9 cellular contexts compared by ENCODE assay signal in the genomic region with DNA sequence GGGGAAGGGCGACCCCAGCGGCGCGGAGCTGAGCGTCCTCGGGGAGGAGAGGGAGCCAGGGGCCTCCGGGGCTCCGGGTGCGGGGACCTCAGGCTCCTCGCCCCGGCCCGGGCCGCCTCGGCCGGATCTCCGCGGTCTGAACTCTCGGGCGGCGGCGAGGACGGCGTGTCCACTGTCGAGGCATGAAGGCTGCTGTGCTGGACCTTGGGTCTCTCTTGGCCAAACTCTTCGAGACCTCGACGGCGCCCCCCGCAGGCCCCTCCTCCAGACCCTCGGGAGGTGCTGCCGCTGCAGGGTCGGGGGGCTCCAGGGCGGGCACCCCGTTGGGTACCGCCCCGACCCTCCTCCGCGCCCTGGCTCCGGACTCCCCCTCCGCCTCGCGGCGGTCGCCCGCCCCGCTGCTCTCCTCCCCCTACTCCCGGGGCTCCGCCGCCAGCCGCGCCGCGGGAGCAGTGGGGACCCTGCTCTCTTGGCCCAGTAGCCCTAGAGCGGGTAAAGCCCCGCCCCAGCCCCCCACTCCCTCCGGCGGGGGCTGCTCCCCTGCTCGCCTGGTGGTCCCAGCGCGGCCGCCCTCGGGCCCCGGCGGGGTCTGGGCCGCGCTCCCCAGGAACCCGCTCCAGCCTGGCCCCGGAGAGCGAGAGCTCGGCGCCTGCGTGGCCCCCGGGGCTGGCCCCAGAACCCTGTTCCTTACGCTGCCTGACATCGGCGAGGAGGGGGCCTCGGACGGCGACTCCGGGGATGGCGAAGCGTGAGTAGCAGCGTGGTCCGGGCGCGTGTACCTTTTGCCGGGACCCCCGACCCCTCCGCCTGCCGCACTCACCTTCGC. TPM values are rescaled to one million over a fixed set of nuclear protein-coding genes. Genes with fewer than 3 reads are reported as not detected.
A peak's percentile ranks its signal among the peaks of the same experiment; 100 is the strongest.
DNase-seq lines count a peak whose midpoint lies in the region; ATAC-seq and TF ChIP-seq lines count a peak whose summit lies in the region.
"Had no signal": no experiment of that assay in that cellular context is flagged by ENCODE, and none has a peak within 500 bp of the region (broad histone marks: within the 10 kb centered on the region; RNA-seq: fewer than 3 reads in every experiment).

No MANE protein-coding gene starts in this region.

- H3K4me3 Mint-ChIP-seq in natural killer cell treated with Interleukin-12 subunit alpha and Interleukin-12 subunit beta and Interleukin-15 and Interleukin-18, amount 100 ng/mL, for 72 hours, result peak overlapping the region; percentile 72

- no peaks in the 10 kb centered on the region for H3K9me3 Mint-ChIP-seq in natural killer cell treated with Interleukin-12 subunit alpha and Interleukin-12 subunit beta and Interleukin-15 and Interleukin-18, amount 100 ng/mL, for 72 hours

- CTCF ChIA-PET in HEK293 (lab: Yijun Ruan, JAX), result interaction anchor here (1.2 kb wide), 1 partner anchor 27 kb away, joined by 4 read pairs; no protein-coding TSS in a partner anchor
- CTCF ChIA-PET in RWPE1 (lab: Yijun Ruan, JAX), result interaction anchor here (0.6 to 0.7 kb wide), 3 partner anchors 12 to 550 kb away, joined by 3 to 4 read pairs (median 3); no protein-coding TSS in a partner anchor

- peaks cover 0 to 4% of the 10 kb centered on the region in 2 donors for H3K4me1 Mint-ChIP-seq in natural killer cell treated with Interleukin-12 subunit alpha and Interleukin-12 subunit beta and Interleukin-15 and Interleukin-18, amount 100 ng/mL, for 72 hours (ENCODE audit: low read depth in 2 of 2)

- peak; percentile 45 for DNase-seq in DMS 273 (lab: John Stamatoyannopoulos, UW; ENCODE audit: unreplicated experiment)
- DNase-seq in DMS 273 treated with DMSO at 0.1 percent for 48 hours (lab: John Stamatoyannopoulos, UW), result no peak
- DNase-seq in RWPE1 (ENCODE audit: low spot score), result peak; percentile 8
- no peak for DNase-seq in natural killer cell treated with Interleukin-12 subunit alpha and Interleukin-12 subunit beta and Interleukin-15 and Interleukin-18, amount 100 ng/mL, for 72 hours (ENCODE audit: low spot score)
- no peak for DNase-seq in A172 (ENCODE audit: low spot score)
- no peak for DNase-seq in KG1 (lab: John Stamatoyannopoulos, UW)

- no peaks in the 10 kb centered on the region for H3K36me3 Mint-ChIP-seq in natural killer cell treated with Interleukin-12 subunit alpha and Interleukin-12 subunit beta and Interleukin-15 and Interleukin-18, amount 100 ng/mL, for 72 hours

- H3K36me3 ChIP-seq in HEK293 (ENCODE audit: control insufficient read depth in 2 of 2, insufficient read depth in 1 of 2, low read length in 2 of 2), result no peaks in the 10 kb centered on the region

- peaks cover 3% of the 10 kb centered on the region; the same call in 1 of the 2 replicates for H3K4me1 ChIP-seq in HEK293 (ENCODE audit: control insufficient read depth, insufficient read depth, low read length)

- no peak overlapping the region for H3K27ac Mint-ChIP-seq in natural killer cell treated with Interleukin-12 subunit alpha and Interleukin-12 subunit beta and Interleukin-15 and Interleukin-18, amount 100 ng/mL, for 72 hours

- H3K27ac ChIP-seq in HEK293 (ENCODE audit: extremely low read depth, low read depth, low read length) (peak overlapping the region; percentile 64; the same call in 1 of the 2 replicates), RWPE1 (no peak overlapping the region)
- H3K27ac ChIP-seq: 22Rv1 had no signal

- H3K4me3 ChIP-seq in HEK293 (ENCODE audit: low read depth, low read length), result peak overlapping the region; percentile 38

- TF ChIP-seq CTCF in HEK293 (tag by site-specific recombination; IDR thresholded peaks at IDR 0.05) (peak; percentile 29; the same call in 1 of the 2 replicates), RWPE1 (conservative IDR thresholded peaks at IDR 0.05; ENCODE audit: low read depth) (no peak)

- peak; percentile 45 for ATAC-seq in esophagus mucosa
- peak; percentile 55 to 58 for ATAC-seq in natural killer cell treated with Interleukin-12 subunit alpha and Interleukin-12 subunit beta and Interleukin-15 and Interleukin-18, amount 100 ng/mL, for 72 hours

- no peaks in the 10 kb centered on the region for H3K9me3 ChIP-seq in HEK293 (ENCODE audit: control insufficient read depth, insufficient read depth, low read depth, low read length)

- POLR2A ChIA-PET in HEK293 (lab: Yijun Ruan, JAX) (no interaction called here), RWPE1 (lab: Yijun Ruan, JAX; ENCODE audit: low non-redundant PET) (no interaction called here)

- H3K27me3 Mint-ChIP-seq in natural killer cell treated with Interleukin-12 subunit alpha and Interleukin-12 subunit beta and Interleukin-15 and Interleukin-18, amount 100 ng/mL, for 72 hours, result peaks cover 30 to 48% of the 10 kb centered on the region in 2 donors

TF ChIP-seq in HEK293, 187 proteins besides CTCF, POLR2A, EP300 and RAD21 (continues in another document):
- TF ChIP-seq ZNF140 (tag by site-specific recombination; IDR thresholded peaks at IDR 0.05) (no peak), ZNF155 (tag by site-specific recombination; IDR thresholded peaks at IDR 0.05) (no peak), KLF1 (tag by site-specific recombination; IDR thresholded peaks at IDR 0.05) (no peak), ZNF514 (tag by site-specific recombination; IDR thresholded peaks at IDR 0.05) (no peak), ZNF426 (tag by site-specific recombination; IDR thresholded peaks at IDR 0.05) (no peak), ZNF658 (tag by site-specific recombination; IDR thresholded peaks at IDR 0.05) (no peak), TCF7L2 (IDR thresholded peaks at IDR 0.05; ENCODE audit: borderline replicate concordance, low read depth, low read length) (no peak), KLF16 (tag by site-specific recombination; IDR thresholded peaks at IDR 0.05) (no peak), SP2 (tag by site-specific recombination; IDR thresholded peaks at IDR 0.05) (no peak; the same call in 1 of the 2 replicates), ZNF555 (tag by site-specific recombination; conservative IDR thresholded peaks at IDR 0.05) (no peak), ZNF391 (tag by site-specific recombination; IDR thresholded peaks at IDR 0.05; ENCODE audit: borderline replicate concordance, low read depth) (no peak), ZNF544 (tag by site-specific recombination; IDR thresholded peaks at IDR 0.05) (no peak), ZNF585B (tag by site-specific recombination; IDR thresholded peaks at IDR 0.05) (no peak), ZFP3 (tag by site-specific recombination; IDR thresholded peaks at IDR 0.05; ENCODE audit: low read depth) (no peak), HOXD13 (CRISPR knock-in tag; IDR thresholded peaks at IDR 0.05; ENCODE audit: borderline replicate concordance) (no peak), ZNF292 (tag by site-specific recombination; IDR thresholded peaks at IDR 0.05; ENCODE audit: borderline replicate concordance, low read depth) (no peak), ZNF600 (tag by site-specific recombination; IDR thresholded peaks at IDR 0.05) (no peak)
- TF ChIP-seq, protein P1, sequence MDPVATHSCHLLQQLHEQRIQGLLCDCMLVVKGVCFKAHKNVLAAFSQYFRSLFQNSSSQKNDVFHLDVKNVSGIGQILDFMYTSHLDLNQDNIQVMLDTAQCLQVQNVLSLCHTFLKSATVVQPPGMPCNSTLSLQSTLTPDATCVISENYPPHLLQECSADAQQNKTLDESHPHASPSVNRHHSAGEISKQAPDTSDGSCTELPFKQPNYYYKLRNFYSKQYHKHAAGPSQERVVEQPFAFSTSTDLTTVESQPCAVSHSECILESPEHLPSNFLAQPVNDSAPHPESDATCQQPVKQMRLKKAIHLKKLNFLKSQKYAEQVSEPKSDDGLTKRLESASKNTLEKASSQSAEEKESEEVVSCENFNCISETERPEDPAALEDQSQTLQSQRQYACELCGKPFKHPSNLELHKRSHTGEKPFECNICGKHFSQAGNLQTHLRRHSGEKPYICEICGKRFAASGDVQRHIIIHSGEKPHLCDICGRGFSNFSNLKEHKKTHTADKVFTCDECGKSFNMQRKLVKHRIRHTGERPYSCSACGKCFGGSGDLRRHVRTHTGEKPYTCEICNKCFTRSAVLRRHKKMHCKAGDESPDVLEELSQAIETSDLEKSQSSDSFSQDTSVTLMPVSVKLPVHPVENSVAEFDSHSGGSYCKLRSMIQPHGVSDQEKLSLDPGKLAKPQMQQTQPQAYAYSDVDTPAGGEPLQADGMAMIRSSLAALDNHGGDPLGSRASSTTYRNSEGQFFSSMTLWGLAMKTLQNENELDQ (tag by site-specific recombination; IDR thresholded peaks at IDR 0.05; ENCODE audit: low read depth), result no peak
- TF ChIP-seq, protein P2, sequence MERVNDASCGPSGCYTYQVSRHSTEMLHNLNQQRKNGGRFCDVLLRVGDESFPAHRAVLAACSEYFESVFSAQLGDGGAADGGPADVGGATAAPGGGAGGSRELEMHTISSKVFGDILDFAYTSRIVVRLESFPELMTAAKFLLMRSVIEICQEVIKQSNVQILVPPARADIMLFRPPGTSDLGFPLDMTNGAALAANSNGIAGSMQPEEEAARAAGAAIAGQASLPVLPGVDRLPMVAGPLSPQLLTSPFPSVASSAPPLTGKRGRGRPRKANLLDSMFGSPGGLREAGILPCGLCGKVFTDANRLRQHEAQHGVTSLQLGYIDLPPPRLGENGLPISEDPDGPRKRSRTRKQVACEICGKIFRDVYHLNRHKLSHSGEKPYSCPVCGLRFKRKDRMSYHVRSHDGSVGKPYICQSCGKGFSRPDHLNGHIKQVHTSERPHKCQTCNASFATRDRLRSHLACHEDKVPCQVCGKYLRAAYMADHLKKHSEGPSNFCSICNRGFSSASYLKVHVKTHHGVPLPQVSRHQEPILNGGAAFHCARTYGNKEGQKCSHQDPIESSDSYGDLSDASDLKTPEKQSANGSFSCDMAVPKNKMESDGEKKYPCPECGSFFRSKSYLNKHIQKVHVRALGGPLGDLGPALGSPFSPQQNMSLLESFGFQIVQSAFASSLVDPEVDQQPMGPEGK (tag by site-specific recombination; IDR thresholded peaks at IDR 0.05), result peak; percentile 28; the same call in 1 of the 2 replicates

RNA-seq across cellular contexts. Expression of a gene that starts 0.6 kb away (rescaled TPM):
- 1.6 TPM for total RNA-seq in esophagus mucosa
- not detected for total RNA-seq in natural killer cell treated with Interleukin-12 subunit alpha and Interleukin-12 subunit beta and Interleukin-15 and Interleukin-18, amount 100 ng/mL, for 72 hours
- total RNA-seq in A172 (2014; rRNA removed; shearing (Covaris generic)), result 5.6 and 7.3 TPM in 2 replicates

RNA-seq across cellular contexts. Expression of a gene that starts 36.2 kb away (rescaled TPM):
- total RNA-seq in esophagus mucosa, result 5.8 TPM
- total RNA-seq in natural killer cell treated with Interleukin-12 subunit alpha and Interleukin-12 subunit beta and Interleukin-15 and Interleukin-18, amount 100 ng/mL, for 72 hours, result 1 to 10 TPM; 1.2 to 1.8 TPM
- 4.0 and 4.4 TPM in 2 replicates for total RNA-seq in A172 (2014; rRNA removed; shearing (Covaris generic))

Comparison
In these comparisons a context has a peak if more than half of its experiments do, and no peak if none do; other contexts are left out.
1. DNase-seq: peak in DMS 273 (single experiment) and RWPE1 (single experiment); none in DMS 273 treated with DMSO at 0.1 percent for 48 hours (single experiment), natural killer cell treated with Interleukin-12 subunit alpha and Interleukin-12 subunit beta and Interleukin-15 and Interleukin-18, amount 100 ng/mL, for 72 hours (single experiment), A172 (single experiment) and KG1 (single experiment).